Comparison of ENCODE assay signal across 11 cellular contexts in genomic region chr11:106988151-106988806, GRCh38. TPM values are rescaled to one million over a fixed set of nuclear protein-coding genes. Genes with fewer than 3 reads are reported as not detected.
DNase-seq lines count a peak whose midpoint lies in the region; ATAC-seq and TF ChIP-seq lines count a peak whose summit lies in the region.
"Had no signal": no experiment of that assay in that cellular context is flagged by ENCODE, and none has a peak within 500 bp of the region (broad histone marks: within the 10 kb centered on the region; RNA-seq: fewer than 3 reads in every experiment).

No MANE protein-coding gene starts in this region.

- intact Hi-C loops in gastrocnemius medialis (cut with DNase I; ENCODE audit: low total_unique reads): no loop called here

- no peaks in the 10 kb centered on the region for H3K27me3 ChIP-seq in gastrocnemius medialis
- no peaks in the 10 kb centered on the region for H3K27me3 ChIP-seq in effector memory CD4-positive, alpha-beta T cell (replicated peaks; ENCODE audit: control insufficient read depth, insufficient read depth, low read length, poor library complexity, severe bottlenecking)

- H3K27ac Mint-ChIP-seq in glutamatergic neuron (ENCODE audit: unreplicated experiment): peak overlapping the region; percentile 68

- H3K4me3 Mint-ChIP-seq in glutamatergic neuron (ENCODE audit: unreplicated experiment): peak overlapping the region; percentile 42

- H3K4me3 ChIP-seq in HEK293 (ENCODE audit: low read depth, low read length) (no peak overlapping the region), gastrocnemius medialis (no peak overlapping the region)
- H3K4me3 ChIP-seq in effector memory CD4-positive, alpha-beta T cell (ENCODE audit: insufficient read depth, low read depth, low read length, poor library complexity, severe bottlenecking): no peak overlapping the region

- H3K36me3 ChIP-seq in HEK293 (ENCODE audit: control insufficient read depth in 2 of 2, insufficient read depth in 1 of 2, low read length in 2 of 2): no peaks in the 10 kb centered on the region
- H3K36me3 ChIP-seq in gastrocnemius medialis: no peaks in the 10 kb centered on the region
- H3K36me3 ChIP-seq in effector memory CD4-positive, alpha-beta T cell (ENCODE audit: control insufficient read depth, insufficient read depth, low read length): no peaks in the 10 kb centered on the region

- no peaks in the 10 kb centered on the region for H3K36me3 Mint-ChIP-seq in glutamatergic neuron (ENCODE audit: unreplicated experiment)

- in situ Hi-C loops in gastrocnemius medialis (cut with MboI; ENCODE audit: low sequenced_read_pairs in 4 of 4) (no loop called here), ACHN (cut with HindIII; ENCODE audit: low pct_ligation_motif_present, low pct_unique_long_range_greater_than_20kb, low sequenced_read_pairs) (no loop called here)

- H3K27ac ChIP-seq in HEK293 (ENCODE audit: extremely low read depth, low read depth, low read length): peak overlapping the region; percentile 47
- H3K27ac ChIP-seq in gastrocnemius medialis: peak overlapping the region in 2 of 4 donors; percentile 13 to 34
- no peak overlapping the region for H3K27ac ChIP-seq in effector memory CD4-positive, alpha-beta T cell (ENCODE audit: insufficient read depth, low read length, poor library complexity, severe bottlenecking)

- CTCF ChIA-PET in HEK293 (lab: Yijun Ruan, JAX): interaction anchor here (0.5 to 1.2 kb wide), 6 partner anchors 15 to 97 kb away, joined by 3 to 6 read pairs (median 3); no protein-coding TSS in a partner anchor

- peaks cover 2% of the 10 kb centered on the region; the same call in 1 of the 2 replicates for H3K4me1 ChIP-seq in HEK293 (ENCODE audit: control insufficient read depth, insufficient read depth, low read length)
- no peaks in the 10 kb centered on the region for H3K4me1 ChIP-seq in gastrocnemius medialis
- H3K4me1 ChIP-seq in effector memory CD4-positive, alpha-beta T cell (ENCODE audit: control insufficient read depth, insufficient read depth, low read length, poor library complexity, severe bottlenecking): no peaks in the 10 kb centered on the region

- H3K4me1 Mint-ChIP-seq in glutamatergic neuron (ENCODE audit: low read depth, unreplicated experiment): peaks cover 59% of the 10 kb centered on the region

- peak; percentile 30 for DNase-seq in T1000 (lab: John Stamatoyannopoulos, UW)
- no peak for DNase-seq in glutamatergic neuron
- DNase-seq in gastrocnemius medialis: no peak
- DNase-seq in effector memory CD4-positive, alpha-beta T cell: no peak
- DNase-seq in C1 segment of cervical spinal cord (lab: John Stamatoyannopoulos, UW): no peak
- no peak for DNase-seq in NCI-H146 treated with DMSO at 0.1 percent for 48 hours (lab: John Stamatoyannopoulos, UW; ENCODE audit: unreplicated experiment)
- DNase-seq in ACHN: no peak
- DNase-seq: erythroblast had no signal

- peak; percentile 63 to 72 for ATAC-seq in gastrocnemius medialis

- POLR2A ChIA-PET in HEK293 (lab: Yijun Ruan, JAX): interaction anchor here (0.5 to 0.9 kb wide), 2 partner anchors 28 to 851 kb away, joined by 3 read pairs; no protein-coding TSS in a partner anchor

- TF ChIP-seq CTCF in HEK293 (tag by site-specific recombination; IDR thresholded peaks at IDR 0.05) (no peak), glutamatergic neuron (IDR thresholded peaks at IDR 0.05; ENCODE audit: partially characterized antibody, unreplicated experiment) (no peak), gastrocnemius medialis (IDR thresholded peaks at IDR 0.05 in 4 of 5, conservative IDR thresholded peaks at IDR 0.05 in 1 of 5) (no peak)

- H3K9me3 Mint-ChIP-seq in glutamatergic neuron (ENCODE audit: unreplicated experiment): peaks cover 19% of the 10 kb centered on the region

- no peak for TF ChIP-seq POLR2A in gastrocnemius medialis (IDR thresholded peaks at IDR 0.05)

- H3K27me3 Mint-ChIP-seq in glutamatergic neuron (ENCODE audit: unreplicated experiment): peaks cover 8% of the 10 kb centered on the region

- H3K9me3 ChIP-seq in HEK293 (ENCODE audit: control insufficient read depth, insufficient read depth, low read depth, low read length) (no peaks in the 10 kb centered on the region), gastrocnemius medialis (no peaks in the 10 kb centered on the region)
- H3K9me3 ChIP-seq in effector memory CD4-positive, alpha-beta T cell (ENCODE audit: control insufficient read depth, low read length): no peaks in the 10 kb centered on the region

TF ChIP-seq in HEK293, 187 proteins besides CTCF, POLR2A, EP300 and RAD21 (continues in another document):
- TF ChIP-seq SCRT1 (tag by site-specific recombination; IDR thresholded peaks at IDR 0.05; ENCODE audit: borderline replicate concordance) (0 out of 2 replicates have a peak, but pooled peaks have one; percentile 12), FEZF1 (tag by site-specific recombination; IDR thresholded peaks at IDR 0.05) (peak; percentile 85), SP7 (tag by site-specific recombination; IDR thresholded peaks at IDR 0.05) (peak; percentile 70), ZNF558 (tag by site-specific recombination; IDR thresholded peaks at IDR 0.05) (0 out of 2 replicates have a peak, but pooled peaks have one; percentile 17), KLF10 (tag by site-specific recombination; IDR thresholded peaks at IDR 0.05) (peak; percentile 35; the same call in 1 of the 2 replicates), BCL11B (tag by site-specific recombination; IDR thresholded peaks at IDR 0.05; ENCODE audit: low read depth) (0 out of 2 replicates have a peak, but pooled peaks have one; percentile 43), ZXDB (tag by site-specific recombination; IDR thresholded peaks at IDR 0.05) (peak; percentile 46; the same call in 1 of the 2 replicates), SCRT2 (tag by site-specific recombination; IDR thresholded peaks at IDR 0.05) (peak; percentile 46; the same call in 1 of the 2 replicates), ZBTB17 (tag by site-specific recombination; IDR thresholded peaks at IDR 0.05) (peak; percentile 61), ZNF335 (tag by site-specific recombination; conservative IDR thresholded peaks at IDR 0.05) (no peak), ZNF148 (tag by site-specific recombination; IDR thresholded peaks at IDR 0.05; ENCODE audit: borderline replicate concordance) (no peak), TSHZ1 (tag by site-specific recombination; IDR thresholded peaks at IDR 0.05; ENCODE audit: borderline replicate concordance) (0 out of 2 replicates have a peak, but pooled peaks have one; percentile 30), ZNF596 (tag by site-specific recombination; IDR thresholded peaks at IDR 0.05) (no peak)
- TF ChIP-seq, protein P1, sequence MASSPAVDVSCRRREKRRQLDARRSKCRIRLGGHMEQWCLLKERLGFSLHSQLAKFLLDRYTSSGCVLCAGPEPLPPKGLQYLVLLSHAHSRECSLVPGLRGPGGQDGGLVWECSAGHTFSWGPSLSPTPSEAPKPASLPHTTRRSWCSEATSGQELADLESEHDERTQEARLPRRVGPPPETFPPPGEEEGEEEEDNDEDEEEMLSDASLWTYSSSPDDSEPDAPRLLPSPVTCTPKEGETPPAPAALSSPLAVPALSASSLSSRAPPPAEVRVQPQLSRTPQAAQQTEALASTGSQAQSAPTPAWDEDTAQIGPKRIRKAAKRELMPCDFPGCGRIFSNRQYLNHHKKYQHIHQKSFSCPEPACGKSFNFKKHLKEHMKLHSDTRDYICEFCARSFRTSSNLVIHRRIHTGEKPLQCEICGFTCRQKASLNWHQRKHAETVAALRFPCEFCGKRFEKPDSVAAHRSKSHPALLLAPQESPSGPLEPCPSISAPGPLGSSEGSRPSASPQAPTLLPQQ (tag by site-specific recombination; IDR thresholded peaks at IDR 0.05): no peak

RNA-seq across cellular contexts. Expression of gene GUCY1A2, which starts 30.0 kb away (rescaled TPM):
- total RNA-seq in glutamatergic neuron (ENCODE audit: unreplicated experiment) (20.3 TPM), gastrocnemius medialis (1 to 10 TPM; 2.9 to 8.6 (median 6.4) TPM)
- total RNA-seq: activated CD8-positive, alpha-beta memory T cell treated with anti-CD3 and anti-CD28 coated beads for 36 hours; HT-29 had no signal
